Comparison of ENCODE assay signal across 18 cellular contexts in genomic region chr2:39069890-39070289, GRCh38. TPM values are rescaled to one million over a fixed set of nuclear protein-coding genes. Genes with fewer than 3 reads are reported as not detected.
DNase-seq lines count a peak whose midpoint lies in the region; ATAC-seq and TF ChIP-seq lines count a peak whose summit lies in the region.
"Had no signal": no experiment of that assay in that cellular context is flagged by ENCODE, and none has a peak within 500 bp of the region (broad histone marks: within the 10 kb centered on the region; RNA-seq: fewer than 3 reads in every experiment).

No MANE protein-coding gene starts in this region.

- POLR2A ChIA-PET in activated CD4-positive, alpha-beta T cell treated with anti-CD3 and anti-CD28 coated beads for 36 hours (lab: Charles Lee), result no interaction called here

- H3K4me1 Mint-ChIP-seq in activated CD4-positive, alpha-beta T cell treated with anti-CD3 and anti-CD28 coated beads for 36 hours, result peaks cover 24% of the 10 kb centered on the region
- peaks cover 38 to 44% of the 10 kb centered on the region in 2 donors for H3K4me1 Mint-ChIP-seq in natural killer cell
- H3K4me1 Mint-ChIP-seq in natural killer cell treated with Interleukin-12 subunit alpha and Interleukin-12 subunit beta and Interleukin-15 and Interleukin-18, amount 100 ng/mL, for 72 hours (ENCODE audit: low read depth in 2 of 2), result peaks cover 19 to 26% of the 10 kb centered on the region in 2 donors
- H3K4me1 Mint-ChIP-seq in activated naive CD8-positive, alpha-beta T cell treated with anti-CD3 and anti-CD28 coated beads, Interleukin-2, amount 50 U/mL, for 24 hours, result peaks cover 34% of the 10 kb centered on the region
- H3K4me1 Mint-ChIP-seq in stimulated activated naive CD8-positive, alpha-beta T cell treated with anti-CD3 and anti-CD28 coated beads, Interleukin-15, Interleukin-2, amounts not matched to agents 100 ng/mL and 50 ng/mL, for 24 hours (ENCODE audit: low read depth), result peaks cover 31% of the 10 kb centered on the region

- no peaks in the 10 kb centered on the region for H3K27me3 Mint-ChIP-seq in activated CD4-positive, alpha-beta T cell treated with anti-CD3 and anti-CD28 coated beads for 36 hours
- H3K27me3 Mint-ChIP-seq in natural killer cell (ENCODE audit: low read depth in 2 of 2), result no peaks in the 10 kb centered on the region
- H3K27me3 Mint-ChIP-seq in natural killer cell treated with Interleukin-12 subunit alpha and Interleukin-12 subunit beta and Interleukin-15 and Interleukin-18, amount 100 ng/mL, for 72 hours, result no peaks in the 10 kb centered on the region
- H3K27me3 Mint-ChIP-seq in activated naive CD8-positive, alpha-beta T cell treated with anti-CD3 and anti-CD28 coated beads, Interleukin-2, amount 50 U/mL, for 24 hours, result no peaks in the 10 kb centered on the region
- no peaks in the 10 kb centered on the region for H3K27me3 Mint-ChIP-seq in stimulated activated naive CD8-positive, alpha-beta T cell treated with anti-CD3 and anti-CD28 coated beads, Interleukin-15, Interleukin-2, amounts not matched to agents 100 ng/mL and 50 ng/mL, for 24 hours

- intact Hi-C loops in activated CD4-positive, alpha-beta T cell treated with anti-CD3 and anti-CD28 coated beads for 36 hours (cut with DNase I, micrococcal nuclease), result no loop called here
- intact Hi-C loops in natural killer cell (cut with micrococcal nuclease), result no loop called here

- DNase-seq in activated CD4-positive, alpha-beta T cell treated with anti-CD3 and anti-CD28 coated beads for 36 hours, result no peak
- DNase-seq in activated CD4-positive, alpha-beta T cell treated with anti-CD3 and anti-CD28 coated beads for 4 hours, result no peak
- no peak for DNase-seq in natural killer cell
- DNase-seq in natural killer cell treated with Interleukin-12 subunit alpha and Interleukin-12 subunit beta and Interleukin-15 and Interleukin-18, amount 100 ng/mL, for 72 hours (ENCODE audit: low spot score), result no peak
- no peak for DNase-seq in activated naive CD8-positive, alpha-beta T cell treated with anti-CD3 and anti-CD28 coated beads, Interleukin-2, amount 50 U/mL, for 24 hours
- DNase-seq in Kasumi-1 (lab: John Stamatoyannopoulos, UW), result no peak
- DNase-seq in NCI-H2029 treated with DMSO at 0.1 percent for 48 hours (lab: John Stamatoyannopoulos, UW), result no peak
- DNase-seq: 8988T, BE2C, GOT3, MV-4-11, NCI-H1417 treated with DMSO at 0.1 percent for 48 hours, NCI-H2029, NCI-H2171 treated with DMSO at 0.1 percent for 48 hours, NCI-H446 treated with DMSO at 0.1 percent for 48 hours, NCI-H748 treated with DMSO at 0.1 percent for 48 hours, RPMI8226 had no signal

- peak; percentile 16 for ATAC-seq in activated CD4-positive, alpha-beta T cell treated with anti-CD3 and anti-CD28 coated beads for 36 hours
- no peak for ATAC-seq in natural killer cell
- ATAC-seq in natural killer cell treated with Interleukin-12 subunit alpha and Interleukin-12 subunit beta and Interleukin-15 and Interleukin-18, amount 100 ng/mL, for 72 hours, result no peak
- peak; percentile 63 for ATAC-seq in activated naive CD8-positive, alpha-beta T cell treated with anti-CD3 and anti-CD28 coated beads, Interleukin-2, amount 50 U/mL, for 24 hours

- H3K27ac Mint-ChIP-seq in activated CD4-positive, alpha-beta T cell treated with anti-CD3 and anti-CD28 coated beads for 36 hours, result no peak overlapping the region
- peak overlapping the region; percentile 7 to 12 for H3K27ac Mint-ChIP-seq in natural killer cell
- H3K27ac Mint-ChIP-seq in natural killer cell treated with Interleukin-12 subunit alpha and Interleukin-12 subunit beta and Interleukin-15 and Interleukin-18, amount 100 ng/mL, for 72 hours, result peak overlapping the region in 1 of 2 donors; percentile 4
- no peak overlapping the region for H3K27ac Mint-ChIP-seq in activated naive CD8-positive, alpha-beta T cell treated with anti-CD3 and anti-CD28 coated beads, Interleukin-2, amount 50 U/mL, for 24 hours
- H3K27ac Mint-ChIP-seq in stimulated activated naive CD8-positive, alpha-beta T cell treated with anti-CD3 and anti-CD28 coated beads, Interleukin-15, Interleukin-2, amounts not matched to agents 100 ng/mL and 50 ng/mL, for 24 hours, result peak overlapping the region; percentile 70

- H3K4me3 Mint-ChIP-seq in activated CD4-positive, alpha-beta T cell treated with anti-CD3 and anti-CD28 coated beads for 36 hours, result no peak overlapping the region
- no peak overlapping the region for H3K4me3 Mint-ChIP-seq in natural killer cell
- H3K4me3 Mint-ChIP-seq in natural killer cell treated with Interleukin-12 subunit alpha and Interleukin-12 subunit beta and Interleukin-15 and Interleukin-18, amount 100 ng/mL, for 72 hours, result no peak overlapping the region
- H3K4me3 Mint-ChIP-seq in activated naive CD8-positive, alpha-beta T cell treated with anti-CD3 and anti-CD28 coated beads, Interleukin-2, amount 50 U/mL, for 24 hours, result no peak overlapping the region
- H3K4me3 Mint-ChIP-seq in stimulated activated naive CD8-positive, alpha-beta T cell treated with anti-CD3 and anti-CD28 coated beads, Interleukin-15, Interleukin-2, amounts not matched to agents 100 ng/mL and 50 ng/mL, for 24 hours, result no peak overlapping the region

- CTCF ChIA-PET in activated CD4-positive, alpha-beta T cell treated with anti-CD3 and anti-CD28 coated beads for 36 hours (lab: Charles Lee), result interaction anchor here (1.5 to 1.7 kb wide), 2 partner anchors 10 to 11 kb away, joined by 3 to 4 read pairs; no protein-coding TSS in a partner anchor

- H3K36me3 Mint-ChIP-seq in activated CD4-positive, alpha-beta T cell treated with anti-CD3 and anti-CD28 coated beads for 36 hours (ENCODE audit: low read depth), result peaks cover 11% of the 10 kb centered on the region
- H3K36me3 Mint-ChIP-seq in natural killer cell, result peaks cover 7% of the 10 kb centered on the region
- H3K36me3 Mint-ChIP-seq in natural killer cell treated with Interleukin-12 subunit alpha and Interleukin-12 subunit beta and Interleukin-15 and Interleukin-18, amount 100 ng/mL, for 72 hours, result peaks cover 12% of the 10 kb centered on the region
- H3K36me3 Mint-ChIP-seq in activated naive CD8-positive, alpha-beta T cell treated with anti-CD3 and anti-CD28 coated beads, Interleukin-2, amount 50 U/mL, for 24 hours (ENCODE audit: low read depth), result peaks cover 24% of the 10 kb centered on the region
- peaks cover 17% of the 10 kb centered on the region for H3K36me3 Mint-ChIP-seq in stimulated activated naive CD8-positive, alpha-beta T cell treated with anti-CD3 and anti-CD28 coated beads, Interleukin-15, Interleukin-2, amounts not matched to agents 100 ng/mL and 50 ng/mL, for 24 hours (ENCODE audit: low read depth)

- TF ChIP-seq CTCF in natural killer cell (IDR thresholded peaks at IDR 0.05), result no peak

- H3K9me3 Mint-ChIP-seq in activated CD4-positive, alpha-beta T cell treated with anti-CD3 and anti-CD28 coated beads for 36 hours (ENCODE audit: low read depth), result no peaks in the 10 kb centered on the region
- no peaks in the 10 kb centered on the region for H3K9me3 Mint-ChIP-seq in natural killer cell
- H3K9me3 Mint-ChIP-seq in natural killer cell treated with Interleukin-12 subunit alpha and Interleukin-12 subunit beta and Interleukin-15 and Interleukin-18, amount 100 ng/mL, for 72 hours, result no peaks in the 10 kb centered on the region
- H3K9me3 Mint-ChIP-seq in activated naive CD8-positive, alpha-beta T cell treated with anti-CD3 and anti-CD28 coated beads, Interleukin-2, amount 50 U/mL, for 24 hours, result no peaks in the 10 kb centered on the region
- H3K9me3 Mint-ChIP-seq in stimulated activated naive CD8-positive, alpha-beta T cell treated with anti-CD3 and anti-CD28 coated beads, Interleukin-15, Interleukin-2, amounts not matched to agents 100 ng/mL and 50 ng/mL, for 24 hours, result no peaks in the 10 kb centered on the region

RNA-seq across cellular contexts. Expression of gene SOS1, which starts 51.0 kb away (rescaled TPM):
- 10 to 100 TPM; 30.1 to 32.0 TPM for total RNA-seq in activated CD4-positive, alpha-beta T cell treated with anti-CD3 and anti-CD28 coated beads for 36 hours
- total RNA-seq in natural killer cell, result 10 to 100 TPM; 32.6 to 73.9 (median 52.7) TPM
- 10 to 100 TPM; 57.9 to 67.1 TPM for total RNA-seq in natural killer cell treated with Interleukin-12 subunit alpha and Interleukin-12 subunit beta and Interleukin-15 and Interleukin-18, amount 100 ng/mL, for 72 hours

Comparison
In these comparisons a context has a peak if more than half of its experiments do, and no peak if none do; other contexts are left out.
1. ATAC-seq: peak in activated CD4-positive, alpha-beta T cell treated with anti-CD3 and anti-CD28 coated beads for 36 hours (single experiment) and activated naive CD8-positive, alpha-beta T cell treated with anti-CD3 and anti-CD28 coated beads, Interleukin-2, amount 50 U/mL, for 24 hours (single experiment); none in natural killer cell (0 of 3) and natural killer cell treated with Interleukin-12 subunit alpha and Interleukin-12 subunit beta and Interleukin-15 and Interleukin-18, amount 100 ng/mL, for 72 hours (0 of 2).
2. H3K27ac Mint-ChIP-seq: peak in natural killer cell (2 of 2) and stimulated activated naive CD8-positive, alpha-beta T cell treated with anti-CD3 and anti-CD28 coated beads, Interleukin-15, Interleukin-2, amounts not matched to agents 100 ng/mL and 50 ng/mL, for 24 hours (single experiment); none in activated CD4-positive, alpha-beta T cell treated with anti-CD3 and anti-CD28 coated beads for 36 hours (single experiment) and activated naive CD8-positive, alpha-beta T cell treated with anti-CD3 and anti-CD28 coated beads, Interleukin-2, amount 50 U/mL, for 24 hours (single experiment).